Comparison of ENCODE assay signal across 3 cellular contexts in genomic region chr3:7201784-7202183, GRCh38.
"Had no signal": no experiment of that assay in that cellular context is flagged by ENCODE, and none has a peak within 500 bp of the region (broad histone marks: within the 10 kb centered on the region; RNA-seq: fewer than 3 reads in every experiment).

No MANE protein-coding gene starts in this region.

- ATAC-seq: GM12878 had no signal

- DNase-seq: GDM1, GF-D8 had no signal

- H3K4me3 ChIP-seq: GM12878 had no signal
